Comparison of ENCODE assay signal across 9 cellular contexts in genomic region chr7:55552320-55553086, GRCh38. TPM values are rescaled to one million over a fixed set of nuclear protein-coding genes. Genes with fewer than 3 reads are reported as not detected.
DNase-seq lines count a peak whose midpoint lies in the region; ATAC-seq and TF ChIP-seq lines count a peak whose summit lies in the region.
"Had no signal": no experiment of that assay in that cellular context is flagged by ENCODE, and none has a peak within 500 bp of the region (broad histone marks: within the 10 kb centered on the region; RNA-seq: fewer than 3 reads in every experiment).

No MANE protein-coding gene starts in this region.

- no peak overlapping the region for H3K4me3 Mint-ChIP-seq in CD4-positive, alpha-beta T cell

- H4K20me1 ChIP-seq in osteoblast (ENCODE audit: insufficient read depth, low read length) = peaks cover 78% of the 10 kb centered on the region

- H3K27me3 ChIP-seq in CD4-positive, alpha-beta T cell (ENCODE audit: control insufficient read depth, insufficient read depth, low read length) = no peaks in the 10 kb centered on the region
- no peaks in the 10 kb centered on the region for H3K27me3 ChIP-seq in osteoblast (ENCODE audit: insufficient read depth, low read length)

- H3K36me3 ChIP-seq in osteoblast (ENCODE audit: insufficient read depth, low read length) = no peaks in the 10 kb centered on the region

- H3K9me3 Mint-ChIP-seq in CD4-positive, alpha-beta T cell = no peaks in the 10 kb centered on the region

- H3K9me3 ChIP-seq in CD4-positive, alpha-beta T cell (ENCODE audit: control insufficient read depth, low read length) = no peaks in the 10 kb centered on the region
- H3K9me3 ChIP-seq in osteoblast (ENCODE audit: low read depth, low read length) = no peaks in the 10 kb centered on the region

- intact Hi-C loops in CD4-positive, alpha-beta T cell (cut with DNase I, micrococcal nuclease) = no loop called here

- peaks cover 96% of the 10 kb centered on the region for H3K79me2 ChIP-seq in osteoblast (ENCODE audit: insufficient read depth, low read length)

- no peak for TF ChIP-seq CTCF in CD4-positive, alpha-beta T cell (IDR thresholded peaks at IDR 0.05)
- TF ChIP-seq CTCF in fibroblast of pulmonary artery (IDR thresholded peaks at IDR 0.05; ENCODE audit: low read length, missing control alignments) = no peak
- TF ChIP-seq CTCF in osteoblast (IDR thresholded peaks at IDR 0.05; ENCODE audit: extremely low read depth, low read depth, low read length) = no peak

- DNase-seq in CD4-positive, alpha-beta T cell = no peak
- peak; percentile 93 for DNase-seq in RPMI8226
- peak; percentile 87 for DNase-seq in fibroblast of pulmonary artery (ENCODE audit: low read depth)
- peak; percentile 89 for DNase-seq in osteoblast (ENCODE audit: insufficient read length, low spot score, missing footprints)
- DNase-seq in HEK293T (ENCODE audit: extremely low spot score) = no peak
- no peak for DNase-seq in effector CD4-positive, alpha-beta T cell
- no peak for DNase-seq in stimulated activated naive CD4-positive, alpha-beta T cell (lab: John Stamatoyannopoulos, UW)
- no peak for DNase-seq in activated CD4-positive, alpha-beta T cell treated with anti-CD3 and anti-CD28 coated beads, Interleukin-2, amount 50 U/mL, for 1 hour
- DNase-seq: activated effector memory CD4-positive, alpha-beta T cell treated with anti-CD3 and anti-CD28 coated beads, Interleukin-2, amount 50 U/mL, for 16 hours had no signal

- H3K27ac ChIP-seq in CD4-positive, alpha-beta T cell (ENCODE audit: low read depth, low read length) = no peak overlapping the region
- peak overlapping the region; percentile 5 for H3K27ac ChIP-seq in osteoblast (ENCODE audit: low read depth, low read length)

- peaks cover 100% of the 10 kb centered on the region for H3K4me1 Mint-ChIP-seq in CD4-positive, alpha-beta T cell (ENCODE audit: low read depth)

- H3K4me1 ChIP-seq in osteoblast (ENCODE audit: insufficient read depth, low read length) = peaks cover 13% of the 10 kb centered on the region

- ATAC-seq in CD4-positive, alpha-beta T cell (ENCODE audit: poor library complexity) = no peak

- CTCF ChIA-PET in CD4-positive, alpha-beta T cell (lab: Charles Lee) = interaction anchor here (0.6 kb wide), 1 partner anchor 811 kb away, joined by 3 read pairs; no protein-coding TSS in a partner anchor
- CTCF ChIA-PET in HEK293T (lab: Yijun Ruan, JAX) = no interaction called here

- no peak overlapping the region for H2AFZ ChIP-seq in osteoblast (ENCODE audit: low read length)

- H3K4me2 ChIP-seq in osteoblast (ENCODE audit: insufficient read depth, low read length) = peak overlapping the region; percentile 29

- H3K27me3 Mint-ChIP-seq in CD4-positive, alpha-beta T cell = no peaks in the 10 kb centered on the region

- H3K36me3 Mint-ChIP-seq in CD4-positive, alpha-beta T cell (ENCODE audit: low read depth) = peaks cover 32% of the 10 kb centered on the region

- POLR2A ChIA-PET in CD4-positive, alpha-beta T cell (lab: Charles Lee) = interaction anchor here (0.8 to 1.6 kb wide), 2 partner anchors 9 to 12 kb away, joined by 3 read pairs; no protein-coding TSS in a partner anchor
- POLR2A ChIA-PET in HEK293T (lab: Yijun Ruan, JAX) = no interaction called here

- peak overlapping the region; percentile 10 for H3K4me3 ChIP-seq in fibroblast of pulmonary artery (replicated peaks; ENCODE audit: low read depth, low read length)
- no peak overlapping the region for H3K4me3 ChIP-seq in osteoblast (ENCODE audit: insufficient read depth, low read length)

- peak overlapping the region; percentile 52 for H3K27ac Mint-ChIP-seq in CD4-positive, alpha-beta T cell

TF ChIP-seq in HEK293T, 16 proteins besides CTCF, POLR2A, EP300 and RAD21:
- TF ChIP-seq LEF1 (IDR thresholded peaks at IDR 0.05; ENCODE audit: borderline replicate concordance) (no peak), TARDBP (IDR thresholded peaks at IDR 0.05) (no peak), ELF4 (IDR thresholded peaks at IDR 0.05) (no peak), SUZ12 (IDR thresholded peaks at IDR 0.05) (no peak), ARNT (IDR thresholded peaks at IDR 0.05) (no peak), FOXK2 (IDR thresholded peaks at IDR 0.05) (no peak), FOXM1 (IDR thresholded peaks at IDR 0.05; ENCODE audit: borderline replicate concordance) (no peak), ZNF384 (IDR thresholded peaks at IDR 0.05) (no peak), FOXA1 (IDR thresholded peaks at IDR 0.05) (no peak), CTBP1 (IDR thresholded peaks at IDR 0.05; ENCODE audit: borderline replicate concordance) (no peak), NFRKB (IDR thresholded peaks at IDR 0.05) (no peak), SP1 (IDR thresholded peaks at IDR 0.05) (no peak), HDGF (IDR thresholded peaks at IDR 0.05; ENCODE audit: borderline replicate concordance) (no peak), BHLHE40 (IDR thresholded peaks at IDR 0.05; ENCODE audit: borderline replicate concordance) (no peak)
- TF ChIP-seq, protein P1, sequence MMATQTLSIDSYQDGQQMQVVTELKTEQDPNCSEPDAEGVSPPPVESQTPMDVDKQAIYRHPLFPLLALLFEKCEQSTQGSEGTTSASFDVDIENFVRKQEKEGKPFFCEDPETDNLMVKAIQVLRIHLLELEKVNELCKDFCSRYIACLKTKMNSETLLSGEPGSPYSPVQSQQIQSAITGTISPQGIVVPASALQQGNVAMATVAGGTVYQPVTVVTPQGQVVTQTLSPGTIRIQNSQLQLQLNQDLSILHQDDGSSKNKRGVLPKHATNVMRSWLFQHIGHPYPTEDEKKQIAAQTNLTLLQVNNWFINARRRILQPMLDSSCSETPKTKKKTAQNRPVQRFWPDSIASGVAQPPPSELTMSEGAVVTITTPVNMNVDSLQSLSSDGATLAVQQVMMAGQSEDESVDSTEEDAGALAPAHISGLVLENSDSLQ (IDR thresholded peaks at IDR 0.05) = no peak
TF ChIP-seq in HEK293T: peak in this region for 0.

RNA-seq across cellular contexts. Expression of gene VOPP1, which starts 19.8 kb away (rescaled TPM):
- total RNA-seq in CD4-positive, alpha-beta T cell = 10 to 100 TPM; 49.6 to 53.1 TPM
- 74.6 TPM in 2 replicates for total RNA-seq in osteoblast

Comparison
In these comparisons a context has a peak if more than half of its experiments do, and no peak if none do; other contexts are left out.
1. DNase-seq: peak in RPMI8226 (single experiment), fibroblast of pulmonary artery (single experiment) and osteoblast (single experiment); none in CD4-positive, alpha-beta T cell (0 of 10), HEK293T (single experiment), effector CD4-positive, alpha-beta T cell (single experiment), stimulated activated naive CD4-positive, alpha-beta T cell (0 of 6) and activated CD4-positive, alpha-beta T cell treated with anti-CD3 and anti-CD28 coated beads, Interleukin-2, amount 50 U/mL, for 1 hour (single experiment).